In the genomic region with DNA sequence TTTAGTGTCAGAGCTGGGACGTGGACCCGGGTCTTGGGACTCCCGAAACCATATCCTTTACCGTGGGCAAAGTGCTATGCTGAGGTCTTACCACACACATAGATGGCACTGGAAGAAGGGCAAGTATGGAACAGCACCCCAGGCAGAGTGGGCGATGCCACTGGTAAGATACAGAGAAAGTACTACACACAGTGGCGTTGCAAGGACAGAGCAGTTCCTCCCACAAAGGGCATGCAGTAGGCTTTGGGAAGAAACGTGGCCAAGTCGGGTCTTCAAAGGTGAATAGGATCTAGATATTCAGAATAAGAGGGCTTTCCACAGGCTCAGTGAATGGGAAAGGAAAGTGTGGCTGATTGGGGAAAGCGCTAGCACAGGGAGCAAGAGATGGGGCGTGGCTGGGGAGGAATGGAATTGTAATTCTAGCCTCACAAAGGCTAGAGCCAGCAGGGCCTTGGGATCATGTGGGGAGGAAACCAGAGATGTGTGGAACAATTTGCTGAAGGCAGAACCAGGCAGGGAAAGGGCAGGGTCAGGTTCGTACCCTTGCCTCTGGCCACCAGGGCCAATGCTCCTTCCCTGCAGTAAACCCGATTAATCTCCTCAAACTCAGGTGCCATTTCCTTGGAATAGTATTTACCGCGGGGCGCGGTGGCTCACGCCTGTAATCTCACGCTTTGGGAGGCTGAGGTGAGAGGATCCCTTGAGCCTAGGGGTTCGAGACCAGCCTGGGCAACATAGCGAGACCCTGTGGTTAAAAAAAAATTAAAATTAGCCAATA, we compare ENCODE assay signal across 1 cellular context.
TF ChIP-seq lines count a peak whose summit lies in the region.

No MANE protein-coding gene starts in this region.

TF ChIP-seq in K562, 482 proteins besides CTCF, POLR2A, EP300 and RAD21 (continued from another document and continues in another):
- peak; percentile 16; the same call in 1 of the 2 replicates for TF ChIP-seq NFIC (IDR thresholded peaks at IDR 0.05)
- TF ChIP-seq, protein P1, sequence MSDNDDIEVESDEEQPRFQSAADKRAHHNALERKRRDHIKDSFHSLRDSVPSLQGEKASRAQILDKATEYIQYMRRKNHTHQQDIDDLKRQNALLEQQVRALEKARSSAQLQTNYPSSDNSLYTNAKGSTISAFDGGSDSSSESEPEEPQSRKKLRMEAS (CRISPR knock-in tag; IDR thresholded peaks at IDR 0.05) = no peak; the same call in 1 of the 2 replicates
- no peak for TF ChIP-seq MAFF (IDR thresholded peaks at IDR 0.05; ENCODE audit: low read length)
- no peak for TF ChIP-seq PHB (CRISPR knock-in tag; IDR thresholded peaks at IDR 0.05)
- TF ChIP-seq, protein P2, sequence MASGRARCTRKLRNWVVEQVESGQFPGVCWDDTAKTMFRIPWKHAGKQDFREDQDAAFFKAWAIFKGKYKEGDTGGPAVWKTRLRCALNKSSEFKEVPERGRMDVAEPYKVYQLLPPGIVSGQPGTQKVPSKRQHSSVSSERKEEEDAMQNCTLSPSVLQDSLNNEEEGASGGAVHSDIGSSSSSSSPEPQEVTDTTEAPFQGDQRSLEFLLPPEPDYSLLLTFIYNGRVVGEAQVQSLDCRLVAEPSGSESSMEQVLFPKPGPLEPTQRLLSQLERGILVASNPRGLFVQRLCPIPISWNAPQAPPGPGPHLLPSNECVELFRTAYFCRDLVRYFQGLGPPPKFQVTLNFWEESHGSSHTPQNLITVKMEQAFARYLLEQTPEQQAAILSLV (tag; IDR thresholded peaks at IDR 0.05) = no peak
- no peak; the same call in 1 of the 2 replicates for TF ChIP-seq ZNF347 (CRISPR knock-in tag; IDR thresholded peaks at IDR 0.05; ENCODE audit: low read depth)
- TF ChIP-seq, protein P3, sequence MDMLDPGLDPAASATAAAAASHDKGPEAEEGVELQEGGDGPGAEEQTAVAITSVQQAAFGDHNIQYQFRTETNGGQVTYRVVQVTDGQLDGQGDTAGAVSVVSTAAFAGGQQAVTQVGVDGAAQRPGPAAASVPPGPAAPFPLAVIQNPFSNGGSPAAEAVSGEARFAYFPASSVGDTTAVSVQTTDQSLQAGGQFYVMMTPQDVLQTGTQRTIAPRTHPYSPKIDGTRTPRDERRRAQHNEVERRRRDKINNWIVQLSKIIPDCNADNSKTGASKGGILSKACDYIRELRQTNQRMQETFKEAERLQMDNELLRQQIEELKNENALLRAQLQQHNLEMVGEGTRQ (CRISPR knock-in tag; IDR thresholded peaks at IDR 0.05) = no peak
- TF ChIP-seq, protein P4, sequence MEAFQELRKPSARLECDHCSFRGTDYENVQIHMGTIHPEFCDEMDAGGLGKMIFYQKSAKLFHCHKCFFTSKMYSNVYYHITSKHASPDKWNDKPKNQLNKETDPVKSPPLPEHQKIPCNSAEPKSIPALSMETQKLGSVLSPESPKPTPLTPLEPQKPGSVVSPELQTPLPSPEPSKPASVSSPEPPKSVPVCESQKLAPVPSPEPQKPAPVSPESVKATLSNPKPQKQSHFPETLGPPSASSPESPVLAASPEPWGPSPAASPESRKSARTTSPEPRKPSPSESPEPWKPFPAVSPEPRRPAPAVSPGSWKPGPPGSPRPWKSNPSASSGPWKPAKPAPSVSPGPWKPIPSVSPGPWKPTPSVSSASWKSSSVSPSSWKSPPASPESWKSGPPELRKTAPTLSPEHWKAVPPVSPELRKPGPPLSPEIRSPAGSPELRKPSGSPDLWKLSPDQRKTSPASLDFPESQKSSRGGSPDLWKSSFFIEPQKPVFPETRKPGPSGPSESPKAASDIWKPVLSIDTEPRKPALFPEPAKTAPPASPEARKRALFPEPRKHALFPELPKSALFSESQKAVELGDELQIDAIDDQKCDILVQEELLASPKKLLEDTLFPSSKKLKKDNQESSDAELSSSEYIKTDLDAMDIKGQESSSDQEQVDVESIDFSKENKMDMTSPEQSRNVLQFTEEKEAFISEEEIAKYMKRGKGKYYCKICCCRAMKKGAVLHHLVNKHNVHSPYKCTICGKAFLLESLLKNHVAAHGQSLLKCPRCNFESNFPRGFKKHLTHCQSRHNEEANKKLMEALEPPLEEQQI (IDR thresholded peaks at IDR 0.05) = no peak
- TF ChIP-seq EGR1 (conservative IDR thresholded peaks at IDR 0.05) = no peak
- no peak for TF ChIP-seq BRCA1 (IDR thresholded peaks at IDR 0.05)
- no peak for TF ChIP-seq BRCA1 (CRISPR knock-in tag; IDR thresholded peaks at IDR 0.05)
- no peak for TF ChIP-seq ZNF75A (CRISPR knock-in tag; IDR thresholded peaks at IDR 0.05)
- no peak for TF ChIP-seq BRD4 (IDR thresholded peaks at IDR 0.05)
- TF ChIP-seq, protein P5, sequence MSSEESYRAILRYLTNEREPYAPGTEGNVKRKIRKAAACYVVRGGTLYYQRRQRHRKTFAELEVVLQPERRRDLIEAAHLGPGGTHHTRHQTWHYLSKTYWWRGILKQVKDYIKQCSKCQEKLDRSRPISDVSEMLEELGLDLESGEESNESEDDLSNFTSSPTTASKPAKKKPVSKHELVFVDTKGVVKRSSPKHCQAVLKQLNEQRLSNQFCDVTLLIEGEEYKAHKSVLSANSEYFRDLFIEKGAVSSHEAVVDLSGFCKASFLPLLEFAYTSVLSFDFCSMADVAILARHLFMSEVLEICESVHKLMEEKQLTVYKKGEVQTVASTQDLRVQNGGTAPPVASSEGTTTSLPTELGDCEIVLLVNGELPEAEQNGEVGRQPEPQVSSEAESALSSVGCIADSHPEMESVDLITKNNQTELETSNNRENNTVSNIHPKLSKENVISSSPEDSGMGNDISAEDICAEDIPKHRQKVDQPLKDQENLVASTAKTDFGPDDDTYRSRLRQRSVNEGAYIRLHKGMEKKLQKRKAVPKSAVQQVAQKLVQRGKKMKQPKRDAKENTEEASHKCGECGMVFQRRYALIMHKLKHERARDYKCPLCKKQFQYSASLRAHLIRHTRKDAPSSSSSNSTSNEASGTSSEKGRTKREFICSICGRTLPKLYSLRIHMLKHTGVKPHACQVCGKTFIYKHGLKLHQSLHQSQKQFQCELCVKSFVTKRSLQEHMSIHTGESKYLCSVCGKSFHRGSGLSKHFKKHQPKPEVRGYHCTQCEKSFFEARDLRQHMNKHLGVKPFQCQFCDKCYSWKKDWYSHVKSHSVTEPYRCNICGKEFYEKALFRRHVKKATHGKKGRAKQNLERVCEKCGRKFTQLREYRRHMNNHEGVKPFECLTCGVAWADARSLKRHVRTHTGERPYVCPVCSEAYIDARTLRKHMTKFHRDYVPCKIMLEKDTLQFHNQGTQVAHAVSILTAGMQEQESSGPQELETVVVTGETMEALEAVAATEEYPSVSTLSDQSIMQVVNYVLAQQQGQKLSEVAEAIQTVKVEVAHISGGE (CRISPR knock-in tag; IDR thresholded peaks at IDR 0.05) = no peak
- peak; percentile 57; the same call in 1 of the 2 replicates for TF ChIP-seq MYC (IDR thresholded peaks at IDR 0.05; ENCODE audit: low read depth, low read length)
- peak; percentile 71; the same call in 1 of the 2 replicates for TF ChIP-seq MYC (CRISPR knock-in tag; IDR thresholded peaks at IDR 0.05; ENCODE audit: borderline replicate concordance, low read depth)
- TF ChIP-seq ZNF224 (CRISPR knock-in tag; IDR thresholded peaks at IDR 0.05) = no peak
- TF ChIP-seq RBM39 (optimal IDR thresholded peaks at IDR 0.05; ENCODE audit: low read depth, low read length) = no peak
- TF ChIP-seq, protein P6, sequence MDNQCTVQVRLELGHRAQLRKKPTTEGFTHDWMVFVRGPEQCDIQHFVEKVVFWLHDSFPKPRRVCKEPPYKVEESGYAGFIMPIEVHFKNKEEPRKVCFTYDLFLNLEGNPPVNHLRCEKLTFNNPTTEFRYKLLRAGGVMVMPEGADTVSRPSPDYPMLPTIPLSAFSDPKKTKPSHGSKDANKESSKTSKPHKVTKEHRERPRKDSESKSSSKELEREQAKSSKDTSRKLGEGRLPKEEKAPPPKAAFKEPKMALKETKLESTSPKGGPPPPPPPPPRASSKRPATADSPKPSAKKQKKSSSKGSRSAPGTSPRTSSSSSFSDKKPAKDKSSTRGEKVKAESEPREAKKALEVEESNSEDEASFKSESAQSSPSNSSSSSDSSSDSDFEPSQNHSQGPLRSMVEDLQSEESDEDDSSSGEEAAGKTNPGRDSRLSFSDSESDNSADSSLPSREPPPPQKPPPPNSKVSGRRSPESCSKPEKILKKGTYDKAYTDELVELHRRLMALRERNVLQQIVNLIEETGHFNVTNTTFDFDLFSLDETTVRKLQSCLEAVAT (IDR thresholded peaks at IDR 0.05) = no peak
- peak; percentile 49; the same call in 1 of the 2 replicates for TF ChIP-seq MECOM (CRISPR knock-in tag; IDR thresholded peaks at IDR 0.05)
- no peak for TF ChIP-seq PML (IDR thresholded peaks at IDR 0.05; ENCODE audit: low read length)
- TF ChIP-seq THRAP3 (IDR thresholded peaks at IDR 0.05; ENCODE audit: borderline replicate concordance) = no peak
- TF ChIP-seq PCBP1 (IDR thresholded peaks at IDR 0.05; ENCODE audit: low read depth, low read length, poor library complexity, severe bottlenecking) = no peak
- TF ChIP-seq POU5F1 (IDR thresholded peaks at IDR 0.05; ENCODE audit: borderline replicate concordance, low read depth, low read length, partially characterized antibody) = no peak
- no peak for TF ChIP-seq SPI1 (IDR thresholded peaks at IDR 0.05; ENCODE audit: borderline replicate concordance, low read depth, low read length)
- TF ChIP-seq, protein P7, sequence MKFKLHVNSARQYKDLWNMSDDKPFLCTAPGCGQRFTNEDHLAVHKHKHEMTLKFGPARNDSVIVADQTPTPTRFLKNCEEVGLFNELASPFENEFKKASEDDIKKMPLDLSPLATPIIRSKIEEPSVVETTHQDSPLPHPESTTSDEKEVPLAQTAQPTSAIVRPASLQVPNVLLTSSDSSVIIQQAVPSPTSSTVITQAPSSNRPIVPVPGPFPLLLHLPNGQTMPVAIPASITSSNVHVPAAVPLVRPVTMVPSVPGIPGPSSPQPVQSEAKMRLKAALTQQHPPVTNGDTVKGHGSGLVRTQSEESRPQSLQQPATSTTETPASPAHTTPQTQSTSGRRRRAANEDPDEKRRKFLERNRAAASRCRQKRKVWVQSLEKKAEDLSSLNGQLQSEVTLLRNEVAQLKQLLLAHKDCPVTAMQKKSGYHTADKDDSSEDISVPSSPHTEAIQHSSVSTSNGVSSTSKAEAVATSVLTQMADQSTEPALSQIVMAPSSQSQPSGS (CRISPR knock-in tag; IDR thresholded peaks at IDR 0.05) = no peak
- no peak for TF ChIP-seq SAFB2 (IDR thresholded peaks at IDR 0.05; ENCODE audit: borderline replicate concordance, low read depth, low read length, severe bottlenecking)
- no peak for TF ChIP-seq CBFA2T2 (conservative IDR thresholded peaks at IDR 0.05)
- no peak for TF ChIP-seq NR4A1 (CRISPR knock-in tag; IDR thresholded peaks at IDR 0.05)
- TF ChIP-seq NR4A1 (tag; IDR thresholded peaks at IDR 0.05) = peak; percentile 66
- TF ChIP-seq SREBF1 (IDR thresholded peaks at IDR 0.05; ENCODE audit: borderline replicate concordance, low read depth, low read length) = 0 out of 2 replicates have a peak, but pooled peaks have one; percentile 25
- TF ChIP-seq, protein P8, sequence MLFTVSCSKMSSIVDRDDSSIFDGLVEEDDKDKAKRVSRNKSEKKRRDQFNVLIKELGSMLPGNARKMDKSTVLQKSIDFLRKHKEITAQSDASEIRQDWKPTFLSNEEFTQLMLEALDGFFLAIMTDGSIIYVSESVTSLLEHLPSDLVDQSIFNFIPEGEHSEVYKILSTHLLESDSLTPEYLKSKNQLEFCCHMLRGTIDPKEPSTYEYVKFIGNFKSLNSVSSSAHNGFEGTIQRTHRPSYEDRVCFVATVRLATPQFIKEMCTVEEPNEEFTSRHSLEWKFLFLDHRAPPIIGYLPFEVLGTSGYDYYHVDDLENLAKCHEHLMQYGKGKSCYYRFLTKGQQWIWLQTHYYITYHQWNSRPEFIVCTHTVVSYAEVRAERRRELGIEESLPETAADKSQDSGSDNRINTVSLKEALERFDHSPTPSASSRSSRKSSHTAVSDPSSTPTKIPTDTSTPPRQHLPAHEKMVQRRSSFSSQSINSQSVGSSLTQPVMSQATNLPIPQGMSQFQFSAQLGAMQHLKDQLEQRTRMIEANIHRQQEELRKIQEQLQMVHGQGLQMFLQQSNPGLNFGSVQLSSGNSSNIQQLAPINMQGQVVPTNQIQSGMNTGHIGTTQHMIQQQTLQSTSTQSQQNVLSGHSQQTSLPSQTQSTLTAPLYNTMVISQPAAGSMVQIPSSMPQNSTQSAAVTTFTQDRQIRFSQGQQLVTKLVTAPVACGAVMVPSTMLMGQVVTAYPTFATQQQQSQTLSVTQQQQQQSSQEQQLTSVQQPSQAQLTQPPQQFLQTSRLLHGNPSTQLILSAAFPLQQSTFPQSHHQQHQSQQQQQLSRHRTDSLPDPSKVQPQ (CRISPR knock-in tag; IDR thresholded peaks at IDR 0.05; ENCODE audit: borderline replicate concordance) = no peak
- TF ChIP-seq, protein P9, sequence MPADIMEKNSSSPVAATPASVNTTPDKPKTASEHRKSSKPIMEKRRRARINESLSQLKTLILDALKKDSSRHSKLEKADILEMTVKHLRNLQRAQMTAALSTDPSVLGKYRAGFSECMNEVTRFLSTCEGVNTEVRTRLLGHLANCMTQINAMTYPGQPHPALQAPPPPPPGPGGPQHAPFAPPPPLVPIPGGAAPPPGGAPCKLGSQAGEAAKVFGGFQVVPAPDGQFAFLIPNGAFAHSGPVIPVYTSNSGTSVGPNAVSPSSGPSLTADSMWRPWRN (IDR thresholded peaks at IDR 0.05; ENCODE audit: low read depth) = no peak
- no peak for TF ChIP-seq SMARCA4 (IDR thresholded peaks at IDR 0.05)
- TF ChIP-seq, protein P10, sequence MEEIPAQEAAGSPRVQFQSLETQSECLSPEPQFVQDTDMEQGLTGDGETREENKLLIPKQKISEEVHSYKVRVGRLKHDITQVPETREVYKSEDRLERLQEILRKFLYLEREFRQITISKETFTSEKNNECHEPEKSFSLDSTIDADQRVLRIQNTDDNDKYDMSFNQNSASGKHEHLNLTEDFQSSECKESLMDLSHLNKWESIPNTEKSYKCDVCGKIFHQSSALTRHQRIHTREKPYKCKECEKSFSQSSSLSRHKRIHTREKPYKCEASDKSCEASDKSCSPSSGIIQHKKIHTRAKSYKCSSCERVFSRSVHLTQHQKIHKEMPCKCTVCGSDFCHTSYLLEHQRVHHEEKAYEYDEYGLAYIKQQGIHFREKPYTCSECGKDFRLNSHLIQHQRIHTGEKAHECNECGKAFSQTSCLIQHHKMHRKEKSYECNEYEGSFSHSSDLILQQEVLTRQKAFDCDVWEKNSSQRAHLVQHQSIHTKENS (CRISPR knock-in tag; IDR thresholded peaks at IDR 0.05) = no peak
- TF ChIP-seq CXXC5 (CRISPR knock-in tag; IDR thresholded peaks at IDR 0.05) = 0 out of 2 replicates have a peak, but pooled peaks have one; percentile 23
- no peak for TF ChIP-seq KLF16 (IDR thresholded peaks at IDR 0.05)
- no peak for TF ChIP-seq ZNF384 (IDR thresholded peaks at IDR 0.05; ENCODE audit: low read depth, low read length)
- TF ChIP-seq ZNF41 (CRISPR knock-in tag; conservative IDR thresholded peaks at IDR 0.05) = 0 out of 2 replicates have a peak, but pooled peaks have one; percentile 49
- no peak for TF ChIP-seq RBM34 (IDR thresholded peaks at IDR 0.05; ENCODE audit: borderline replicate concordance, insufficient read depth, low read length)
- no peak for TF ChIP-seq ZNF644 (tag; IDR thresholded peaks at IDR 0.05; ENCODE audit: low read depth)
- no peak for TF ChIP-seq MED1 (CRISPR knock-in tag; IDR thresholded peaks at IDR 0.05; ENCODE audit: borderline replicate concordance)
- no peak; the same call in 1 of the 2 replicates for TF ChIP-seq ZNF239 (CRISPR knock-in tag; IDR thresholded peaks at IDR 0.05)
- no peak for TF ChIP-seq OTX1 (CRISPR knock-in tag; IDR thresholded peaks at IDR 0.05)
- TF ChIP-seq U2AF1 (optimal IDR thresholded peaks at IDR 0.05; ENCODE audit: low read depth, low read length) = no peak
- 0 out of 2 replicates have a peak, but pooled peaks have one; percentile 33 for TF ChIP-seq HNRNPL (IDR thresholded peaks at IDR 0.05; ENCODE audit: low read depth, low read length)
- TF ChIP-seq CREBBP (IDR thresholded peaks at IDR 0.05; ENCODE audit: low read depth, low read length) = no peak
- TF ChIP-seq ZZZ3 (IDR thresholded peaks at IDR 0.05) = no peak
- TF ChIP-seq NRF1 (conservative IDR thresholded peaks at IDR 0.05 in 1 of 2, IDR thresholded peaks at IDR 0.05 in 1 of 2) = no peak
- 0 out of 2 replicates have a peak, but pooled peaks have one; percentile 19 for TF ChIP-seq MTA2 (IDR thresholded peaks at IDR 0.05; ENCODE audit: low read depth)
- TF ChIP-seq ZBED1 (IDR thresholded peaks at IDR 0.05) = no peak
